ENCODE assay signal across 8 cellular contexts in the genomic region with DNA sequence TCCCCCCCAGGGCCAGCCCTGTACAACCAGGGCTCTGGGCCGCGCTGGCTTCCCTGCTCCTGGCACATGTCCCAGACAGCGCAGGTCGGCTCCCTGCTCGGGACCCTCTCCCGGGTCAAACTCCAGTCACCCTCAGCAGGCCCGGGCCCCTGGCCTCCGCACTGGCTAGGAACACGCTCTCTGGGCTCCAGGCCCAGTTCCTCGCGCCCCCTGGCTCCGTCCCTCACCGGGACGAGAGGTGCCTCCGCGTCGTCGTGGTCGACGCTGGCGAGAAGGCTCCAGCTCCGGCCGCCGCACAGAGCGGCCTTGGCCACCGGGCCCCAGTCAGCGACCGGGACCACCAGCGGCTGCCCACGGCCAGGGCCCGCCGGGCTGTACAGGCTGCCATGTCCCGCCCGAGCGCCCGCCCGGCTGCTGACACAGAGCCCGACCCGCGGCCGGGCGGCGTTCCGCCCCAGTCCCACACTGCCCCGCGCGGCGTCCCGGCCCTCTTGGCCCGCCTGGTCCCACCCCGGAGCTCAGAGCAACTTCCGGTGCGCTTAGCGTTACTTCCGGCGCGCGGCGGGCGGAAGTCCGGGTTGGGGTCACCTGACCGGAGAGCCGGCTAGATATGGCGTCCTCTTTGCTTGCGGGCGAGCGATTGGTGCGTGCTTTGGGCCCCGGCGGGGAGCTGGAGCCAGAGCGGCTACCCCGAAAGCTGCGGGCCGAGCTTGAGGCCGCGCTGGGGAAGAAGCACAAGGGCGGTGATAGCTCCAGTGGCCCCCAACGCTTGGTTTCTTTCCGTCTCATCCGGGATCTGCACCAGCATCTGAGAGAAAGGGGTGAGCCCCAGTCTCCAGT. TPM values are rescaled to one million over a fixed set of nuclear protein-coding genes. Genes with fewer than 3 reads are reported as not detected.
A peak's percentile ranks its signal among the peaks of the same experiment; 100 is the strongest.
DNase-seq lines count a peak whose midpoint lies in the region; ATAC-seq and FAIRE-seq lines count a peak whose summit lies in the region.

A gene with protein sequence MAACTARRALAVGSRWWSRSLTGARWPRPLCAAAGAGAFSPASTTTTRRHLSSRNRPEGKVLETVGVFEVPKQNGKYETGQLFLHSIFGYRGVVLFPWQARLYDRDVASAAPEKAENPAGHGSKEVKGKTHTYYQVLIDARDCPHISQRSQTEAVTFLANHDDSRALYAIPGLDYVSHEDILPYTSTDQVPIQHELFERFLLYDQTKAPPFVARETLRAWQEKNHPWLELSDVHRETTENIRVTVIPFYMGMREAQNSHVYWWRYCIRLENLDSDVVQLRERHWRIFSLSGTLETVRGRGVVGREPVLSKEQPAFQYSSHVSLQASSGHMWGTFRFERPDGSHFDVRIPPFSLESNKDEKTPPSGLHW (minus strand): TSS at position 467 of the 840 bp plus-strand sequence. CDS start 79 bp downstream, at position 388.

- H3K27ac ChIP-seq in angular gyrus (ENCODE audit: low read depth, low read length), result peak within 1 kb of the TSS; percentile 75

- intact Hi-C loops in left ventricle myocardium superior (cut with micrococcal nuclease), result no loop called here

- ATAC-seq in GM18498 (IDR thresholded peaks at IDR 0.05; ENCODE audit: unreplicated experiment) (peak; percentile 97), HG02885 (IDR thresholded peaks at IDR 0.05; ENCODE audit: poor library complexity, unreplicated experiment) (peak; percentile 97), left ventricle myocardium superior (peak; percentile 99)

- DNase-seq in NCI-H187 treated with DMSO at 0.1 percent for 48 hours (lab: John Stamatoyannopoulos, UW) (peak; percentile 36), T-helper 2 cell (peak; percentile 92 to 97 (median 94)), left ventricle myocardium superior (peak; percentile 97), pulmonary artery endothelial cell (ENCODE audit: low read depth, low spot score) (peak; percentile 77), urothelium cell line (ENCODE audit: low spot score) (peak; percentile 97)

- FAIRE-seq in urothelium cell line (lab: Jason Lieb, UNC), result peak; percentile 74

RNA-seq across cellular contexts. Expression of the gene that starts here (rescaled TPM):
- total RNA-seq in left ventricle myocardium superior (157 TPM), pulmonary artery endothelial cell (102 and 107 TPM in 2 replicates)

Comparison
In these comparisons a context has a peak if more than half of its experiments do, and no peak if none do; other contexts are left out.
1. Peak in every context shown above with its lines: DNase-seq, ATAC-seq and H3K27ac ChIP-seq.
2. DNase-seq: peak in every context shown above with its lines; median percentile 97 in left ventricle myocardium superior; 97 in urothelium cell line; 94 in T-helper 2 cell; 77 in pulmonary artery endothelial cell; 36 in NCI-H187 treated with DMSO at 0.1 percent for 48 hours.